ENCODE assay signal across 8 cellular contexts in the genomic region with DNA sequence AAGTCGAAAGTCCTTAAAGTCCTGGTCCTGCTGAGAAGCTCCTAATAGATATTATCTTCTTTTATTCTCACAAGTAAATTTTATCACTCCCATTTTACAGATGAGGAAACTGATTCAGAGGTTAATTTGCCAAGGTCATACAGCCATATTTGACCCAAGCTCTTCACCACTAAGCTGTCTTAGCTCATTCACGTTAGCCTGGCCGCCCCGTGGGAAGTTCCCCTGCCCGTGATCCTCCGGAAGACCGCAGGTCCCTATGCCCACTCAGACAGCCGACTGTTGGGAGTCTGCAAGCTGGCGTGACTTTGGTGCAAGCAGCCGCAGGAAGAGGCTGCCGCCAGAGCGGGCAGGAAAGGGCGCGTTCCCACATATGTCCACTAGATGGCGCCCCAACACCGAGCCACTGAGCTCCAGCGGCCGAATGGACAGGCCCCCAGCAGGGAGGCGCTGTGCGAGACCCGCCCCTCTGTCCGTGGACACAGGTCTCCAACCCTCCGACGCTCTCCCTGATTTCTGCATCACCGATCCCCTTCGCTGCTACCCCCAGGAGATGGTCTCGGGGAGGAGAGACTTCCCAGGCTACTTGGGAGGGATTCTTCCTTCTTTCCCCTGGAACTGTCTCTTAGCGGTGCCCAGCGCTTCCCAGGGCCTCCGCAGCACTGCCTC. TPM values are rescaled to one million over a fixed set of nuclear protein-coding genes. Genes with fewer than 3 reads are reported as not detected.
DNase-seq lines count a peak whose midpoint lies in the region; ATAC-seq and TF ChIP-seq lines count a peak whose summit lies in the region.

No MANE protein-coding gene starts in this region.

- TF ChIP-seq CTCF in AG09319 (IDR thresholded peaks at IDR 0.05; ENCODE audit: low read depth, low read length), result peak; percentile 94
- TF ChIP-seq CTCF in coronary artery (IDR thresholded peaks at IDR 0.05), result peak; percentile 96
- TF ChIP-seq CTCF in left lung (IDR thresholded peaks at IDR 0.05), result peak; percentile 98 to 100

- H3K27me3 Mint-ChIP-seq in activated CD4-positive, alpha-beta T cell treated with anti-CD3 and anti-CD28 coated beads, Interleukin-2, amount 10 ng/mL, durations not matched to agents 7 days and 5 days, result peaks cover 28% of the 10 kb centered on the region

- POLR2A ChIA-PET in activated CD4-positive, alpha-beta T cell treated with anti-CD3 and anti-CD28 coated beads, Interleukin-2, amount 10 ng/mL, durations not matched to agents 7 days and 5 days (lab: Charles Lee), result interaction anchor here (0.7 to 1.4 kb wide), 2 partner anchors 95 to 269 kb away, joined by 3 read pairs; no protein-coding TSS in a partner anchor

- H3K4me1 ChIP-seq in left lung, result peaks cover 0 to 20% of the 10 kb centered on the region in 2 donors

- H3K9me3 Mint-ChIP-seq in activated CD4-positive, alpha-beta T cell treated with anti-CD3 and anti-CD28 coated beads, Interleukin-2, amount 10 ng/mL, durations not matched to agents 7 days and 5 days, result no peaks in the 10 kb centered on the region

- no peak overlapping the region for H3K27ac ChIP-seq in coronary artery
- no peak overlapping the region for H3K27ac ChIP-seq in left lung

- no peaks in the 10 kb centered on the region for H3K36me3 Mint-ChIP-seq in activated CD4-positive, alpha-beta T cell treated with anti-CD3 and anti-CD28 coated beads, Interleukin-2, amount 10 ng/mL, durations not matched to agents 7 days and 5 days (ENCODE audit: low read depth)

- H3K36me3 ChIP-seq in left lung, result no peaks in the 10 kb centered on the region

- DNase-seq in AG09319 (ENCODE audit: extremely low read depth, low read depth), result peak; percentile 35
- peak; percentile 72 for DNase-seq in NCI-H460 (ENCODE audit: extremely low read depth, low read depth)
- DNase-seq in activated CD4-positive, alpha-beta T cell treated with anti-CD3 and anti-CD28 coated beads, Interleukin-2, amount 10 ng/mL, durations not matched to agents 7 days and 5 days, result peak; percentile 85
- peak; percentile 86 for DNase-seq in coronary artery (ENCODE audit: low spot score)
- DNase-seq in left lung, result peak; percentile 86 to 96
- peak; percentile 91 to 93 for DNase-seq in stimulated activated CD4-positive, alpha-beta T cell treated with anti-CD3 and anti-CD28 coated beads, Interleukin-2, amount 100 ng/mL, for 24 hours

- peaks cover 31% of the 10 kb centered on the region for H3K4me1 Mint-ChIP-seq in activated CD4-positive, alpha-beta T cell treated with anti-CD3 and anti-CD28 coated beads, Interleukin-2, amount 10 ng/mL, durations not matched to agents 7 days and 5 days

- H3K4me3 Mint-ChIP-seq in activated CD4-positive, alpha-beta T cell treated with anti-CD3 and anti-CD28 coated beads, Interleukin-2, amount 10 ng/mL, durations not matched to agents 7 days and 5 days, result peak overlapping the region; percentile 55

- intact Hi-C loops in left lung (cut with DNase I), result loop anchor here in 1 of 2 donors (5.0 kb wide), 1 partner anchor 270 kb away; no protein-coding TSS in a partner anchor

- ATAC-seq in GM18867 (IDR thresholded peaks at IDR 0.05; ENCODE audit: unreplicated experiment) (peak; percentile 88), HG03103 (IDR thresholded peaks at IDR 0.05; ENCODE audit: low read depth, unreplicated experiment) (peak; percentile 72), left lung (peak; percentile 99)

- peak overlapping the region; percentile 54 for H3K27ac Mint-ChIP-seq in activated CD4-positive, alpha-beta T cell treated with anti-CD3 and anti-CD28 coated beads, Interleukin-2, amount 10 ng/mL, durations not matched to agents 7 days and 5 days

- no peaks in the 10 kb centered on the region for H3K27me3 ChIP-seq in left lung

- H3K4me3 ChIP-seq in coronary artery (peak overlapping the region; percentile 53), left lung (peak overlapping the region in 1 of 2 donors; percentile 4)

- no peaks in the 10 kb centered on the region for H3K9me3 ChIP-seq in left lung

- CTCF ChIA-PET in activated CD4-positive, alpha-beta T cell treated with anti-CD3 and anti-CD28 coated beads, Interleukin-2, amount 10 ng/mL, durations not matched to agents 7 days and 5 days (lab: Charles Lee), result interaction anchor here (0.5 to 9.4 kb wide), 48 partner anchors 10 to 1022 kb away, joined by 3 to 90 read pairs (median 4); a partner anchor contains a TSS

RNA-seq across cellular contexts. Expression of a gene that starts 10.0 kb away (rescaled TPM):
- 2.9 and 3.7 TPM in 2 replicates for total RNA-seq in NCI-H460 (2014; rRNA removed; shearing (Covaris generic))
- polyA plus RNA-seq in NCI-H460 (2014; cell fraction: nucleus; rRNA removed), result 6.8 and 7.7 TPM in 2 replicates
- 1 to 10 TPM; 4.2 to 4.6 TPM for total RNA-seq in activated CD4-positive, alpha-beta T cell treated with anti-CD3 and anti-CD28 coated beads, Interleukin-2, amount 10 ng/mL, durations not matched to agents 7 days and 5 days
- total RNA-seq in left lung, result 10 to 100 TPM; 20.5 to 41.0 TPM

RNA-seq across cellular contexts. Expression of a gene that starts 40.8 kb away (rescaled TPM):
- total RNA-seq in NCI-H460 (2014; rRNA removed; shearing (Covaris generic)), result 12.3 and 15.9 TPM in 2 replicates
- 61.8 and 74.9 TPM in 2 replicates for polyA plus RNA-seq in NCI-H460 (2014; cell fraction: nucleus; rRNA removed)
- total RNA-seq in activated CD4-positive, alpha-beta T cell treated with anti-CD3 and anti-CD28 coated beads, Interleukin-2, amount 10 ng/mL, durations not matched to agents 7 days and 5 days, result 10 to 100 TPM; 58.0 to 59.3 TPM
- total RNA-seq in left lung, result 10 to 100 TPM; 18.0 to 18.7 TPM

RNA-seq across cellular contexts. Expression of a gene that starts 55.2 kb away (rescaled TPM):
- 1.5 and 2.1 TPM in 2 replicates for total RNA-seq in NCI-H460 (2014; rRNA removed; shearing (Covaris generic))
- 19.3 and 27.8 TPM in 2 replicates for polyA plus RNA-seq in NCI-H460 (2014; cell fraction: nucleus; rRNA removed)
- 10 to 100 TPM; 25.1 to 26.9 TPM for total RNA-seq in activated CD4-positive, alpha-beta T cell treated with anti-CD3 and anti-CD28 coated beads, Interleukin-2, amount 10 ng/mL, durations not matched to agents 7 days and 5 days
- total RNA-seq in left lung, result 1 to 10 TPM; 2.6 to 6.3 TPM

RNA-seq across cellular contexts. Expression of a gene that starts 55.4 kb away (rescaled TPM):
- 47.7 and 54.5 TPM in 2 replicates for total RNA-seq in NCI-H460 (2014; rRNA removed; shearing (Covaris generic))
- 75.8 and 112 TPM in 2 replicates for polyA plus RNA-seq in NCI-H460 (2014; cell fraction: nucleus; rRNA removed)
- 10 to 100 TPM; 70.2 to 73.9 TPM for total RNA-seq in activated CD4-positive, alpha-beta T cell treated with anti-CD3 and anti-CD28 coated beads, Interleukin-2, amount 10 ng/mL, durations not matched to agents 7 days and 5 days
- 10 to 100 TPM; 41.2 to 50.0 TPM for total RNA-seq in left lung

Comparison
In these comparisons a context has a peak if more than half of its experiments do, and no peak if none do; other contexts are left out.
1. DNase-seq: peak in every context shown above with its lines; median percentile 92 in stimulated activated CD4-positive, alpha-beta T cell treated with anti-CD3 and anti-CD28 coated beads, Interleukin-2, amount 100 ng/mL, for 24 hours; 91 in left lung; 86 in coronary artery; 85 in activated CD4-positive, alpha-beta T cell treated with anti-CD3 and anti-CD28 coated beads, Interleukin-2, amount 10 ng/mL, durations not matched to agents 7 days and 5 days; 72 in NCI-H460; 35 in AG09319.